In genomic region chr4:71186566-71187398, GRCh38 we compare ENCODE assay signal across 8 cellular contexts.
DNase-seq lines count a peak whose midpoint lies in the region; FAIRE-seq and TF ChIP-seq lines count a peak whose summit lies in the region.

No MANE protein-coding gene starts in this region.

- peak; percentile 71 for DNase-seq in EH (ENCODE audit: low read depth)
- peak; percentile 17 for DNase-seq in GOT3 (lab: John Stamatoyannopoulos, UW)
- no peak for DNase-seq in NT2/D1 (ENCODE audit: low read depth, low spot score)
- DNase-seq in activated naive CD8-positive, alpha-beta T cell treated with anti-CD3 and anti-CD28 coated beads for 36 hours, result peak; percentile 49
- peak; percentile 77 for DNase-seq in cardiac septum (ENCODE audit: low spot score)
- peak; percentile 97 for DNase-seq in osteoblast (ENCODE audit: insufficient read length, low spot score, missing footprints)
- DNase-seq in DMS153 treated with DMSO at 0.1 percent for 48 hours (lab: John Stamatoyannopoulos, UW; ENCODE audit: unreplicated experiment), result no peak
- no peak for DNase-seq in HTR-8/SVneo (ENCODE audit: insufficient read length, low spot score)

- H3K4me1 Mint-ChIP-seq in activated naive CD8-positive, alpha-beta T cell treated with anti-CD3 and anti-CD28 coated beads for 36 hours, result peaks cover 19% of the 10 kb centered on the region

- peaks cover 2% of the 10 kb centered on the region for H3K4me1 ChIP-seq in NT2/D1 (ENCODE audit: insufficient read depth, insufficient read length)
- peaks cover 37% of the 10 kb centered on the region for H3K4me1 ChIP-seq in osteoblast (ENCODE audit: insufficient read depth, low read length)

- peak overlapping the region; percentile 82 for H3K9ac ChIP-seq in NT2/D1 (ENCODE audit: insufficient read length, low read depth)

- peaks cover 64% of the 10 kb centered on the region for H3K27me3 Mint-ChIP-seq in activated naive CD8-positive, alpha-beta T cell treated with anti-CD3 and anti-CD28 coated beads for 36 hours

- intact Hi-C loops in cardiac septum (cut with DNase I), result loop anchor here (2.0 to 5.0 kb wide), 2 partner anchors 44 to 66 kb away; no protein-coding TSS in a partner anchor

- FAIRE-seq in HTR-8/SVneo (lab: Jason Lieb, UNC), result no peak

- H3K27me3 ChIP-seq in NT2/D1 (ENCODE audit: insufficient read depth, insufficient read length) (peaks cover 50% of the 10 kb centered on the region), osteoblast (ENCODE audit: insufficient read depth, low read length) (no peaks in the 10 kb centered on the region)

- peak overlapping the region; percentile 77 for H3K4me3 Mint-ChIP-seq in activated naive CD8-positive, alpha-beta T cell treated with anti-CD3 and anti-CD28 coated beads for 36 hours

- peak overlapping the region; percentile 85 for H3K27ac ChIP-seq in osteoblast (ENCODE audit: low read depth, low read length)

- TF ChIP-seq CTCF in osteoblast (IDR thresholded peaks at IDR 0.05; ENCODE audit: extremely low read depth, low read depth, low read length), result no peak

- H3K36me3 Mint-ChIP-seq in activated naive CD8-positive, alpha-beta T cell treated with anti-CD3 and anti-CD28 coated beads for 36 hours, result no peaks in the 10 kb centered on the region

- H3K4me2 ChIP-seq in osteoblast (ENCODE audit: insufficient read depth, low read length), result peak overlapping the region; percentile 92

- H3K4me3 ChIP-seq in NT2/D1 (ENCODE audit: insufficient read length, low read depth) (peak overlapping the region; percentile 60), osteoblast (ENCODE audit: insufficient read depth, low read length) (peak overlapping the region; percentile 85)

- H3K9me3 ChIP-seq in NT2/D1 (ENCODE audit: insufficient read depth, low read length), result no peaks in the 10 kb centered on the region
- H3K9me3 ChIP-seq in osteoblast (ENCODE audit: low read depth, low read length), result no peaks in the 10 kb centered on the region

- no peaks in the 10 kb centered on the region for H3K36me3 ChIP-seq in NT2/D1 (ENCODE audit: insufficient read depth, insufficient read length, low read length)
- no peaks in the 10 kb centered on the region for H3K36me3 ChIP-seq in osteoblast (ENCODE audit: insufficient read depth, low read length)

- H3K79me2 ChIP-seq in osteoblast (ENCODE audit: insufficient read depth, low read length), result peaks cover 46% of the 10 kb centered on the region

- peak overlapping the region; percentile 88 for H2AFZ ChIP-seq in osteoblast (ENCODE audit: low read length)

- H3K27ac Mint-ChIP-seq in activated naive CD8-positive, alpha-beta T cell treated with anti-CD3 and anti-CD28 coated beads for 36 hours, result no peak overlapping the region

- no peaks in the 10 kb centered on the region for H3K9me3 Mint-ChIP-seq in activated naive CD8-positive, alpha-beta T cell treated with anti-CD3 and anti-CD28 coated beads for 36 hours

- H4K20me1 ChIP-seq in osteoblast (ENCODE audit: insufficient read depth, low read length), result no peaks in the 10 kb centered on the region

Comparison
In these comparisons a context has a peak if more than half of its experiments do, and no peak if none do; other contexts are left out.
1. DNase-seq: peak in EH (single experiment), GOT3 (single experiment), activated naive CD8-positive, alpha-beta T cell treated with anti-CD3 and anti-CD28 coated beads for 36 hours (single experiment), cardiac septum (single experiment) and osteoblast (single experiment); none in NT2/D1 (single experiment), DMS153 treated with DMSO at 0.1 percent for 48 hours (single experiment) and HTR-8/SVneo (single experiment).